28 cellular contexts compared by ENCODE assay signal in the genomic region with DNA sequence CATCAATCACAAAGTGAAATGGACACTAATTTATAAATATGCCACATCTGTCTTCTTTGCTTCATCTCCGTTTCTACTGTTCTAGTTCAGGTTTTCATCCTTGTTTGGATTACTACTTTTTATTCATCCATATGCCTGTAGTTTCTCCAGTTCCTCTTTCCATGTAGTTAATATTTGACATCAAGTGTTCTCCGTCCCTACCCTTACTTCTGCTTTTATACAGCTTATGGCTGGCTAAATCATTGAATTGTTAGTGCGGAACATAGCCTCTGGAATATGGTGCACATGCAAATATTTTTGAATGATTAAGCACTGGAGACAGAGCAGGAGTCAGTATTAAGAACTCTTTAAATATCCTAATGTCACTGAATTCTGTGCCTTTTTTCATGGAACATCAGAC.
DNase-seq lines count a peak whose midpoint lies in the region; ATAC-seq lines count a peak whose summit lies in the region.
"Had no signal": no experiment of that assay in that cellular context is flagged by ENCODE, and none has a peak within 500 bp of the region (broad histone marks: within the 10 kb centered on the region; RNA-seq: fewer than 3 reads in every experiment).

No MANE protein-coding gene starts in this region.

- ATAC-seq in right cardiac atrium = no peak
- ATAC-seq: activated CD8-positive, alpha-beta T cell treated with anti-CD3 and anti-CD28 coated beads for 36 hours; foreskin keratinocyte had no signal

- H3K4me1 ChIP-seq in endocrine pancreas (ENCODE audit: control insufficient read depth, insufficient read depth, low read length) (peaks cover 23% of the 10 kb centered on the region), right cardiac atrium (ENCODE audit: control insufficient read depth, insufficient read depth, low read length) (no peaks in the 10 kb centered on the region)
- H3K4me1 ChIP-seq: foreskin keratinocyte, right atrium auricular region, testis, uterus had no signal

- H3K27me3 ChIP-seq in endocrine pancreas (ENCODE audit: control insufficient read depth, insufficient read depth, low read length) (no peaks in the 10 kb centered on the region), right cardiac atrium (ENCODE audit: control insufficient read depth, insufficient read depth) (no peaks in the 10 kb centered on the region)
- H3K27me3 ChIP-seq: foreskin keratinocyte, ovary, right atrium auricular region, testis had no signal

- no peak overlapping the region for H3K9ac ChIP-seq in endocrine pancreas (ENCODE audit: control insufficient read depth, insufficient read depth, low read length)
- H3K9ac ChIP-seq: GM23248 had no signal

- 76% methylated on average over 3 of the region's 3 CpGs for WGBS in right cardiac atrium

- no peak overlapping the region for H3K27ac ChIP-seq in right cardiac atrium (ENCODE audit: low read length)
- H3K27ac ChIP-seq: foreskin keratinocyte, GM23248, ovary, right atrium auricular region, testis, uterus had no signal

- H3K9me3 ChIP-seq in endocrine pancreas (ENCODE audit: control insufficient read depth, low read length) = no peaks in the 10 kb centered on the region
- H3K9me3 ChIP-seq in right cardiac atrium (ENCODE audit: control insufficient read depth, low read length) = no peaks in the 10 kb centered on the region
- H3K9me3 ChIP-seq: ovary, right atrium auricular region, testis, uterus had no signal

- H3K4me3 ChIP-seq in endocrine pancreas (ENCODE audit: control insufficient read depth, insufficient read depth, low read length) (peak overlapping the region; percentile 43), right cardiac atrium (ENCODE audit: low read length) (no peak overlapping the region)
- H3K4me3 ChIP-seq: GM23248, ovary, right atrium auricular region, testis, uterus had no signal

- H3K36me3 ChIP-seq in endocrine pancreas (ENCODE audit: control insufficient read depth, insufficient read depth, low read length) = no peaks in the 10 kb centered on the region
- H3K36me3 ChIP-seq: ovary, right atrium auricular region, uterus had no signal

- intact Hi-C loops in right cardiac atrium (cut with DNase I) = no loop called here

- DNase-seq in GDM1 (lab: John Stamatoyannopoulos, UW) = peak; percentile 2
- DNase-seq in NOMO-1 treated with DMSO at 0.1 percent for 48 hours (lab: John Stamatoyannopoulos, UW; ENCODE audit: unreplicated experiment) = peak; percentile 82
- peak; percentile 59 for DNase-seq in pons (ENCODE audit: low spot score)
- no peak for DNase-seq in NCI-H2227 treated with DMSO at 0.1 percent for 48 hours (lab: John Stamatoyannopoulos, UW)
- no peak for DNase-seq in NCI-H1436 (lab: John Stamatoyannopoulos, UW)
- no peak for DNase-seq in right cardiac atrium
- DNase-seq: activated CD4-positive, CD25-positive, alpha-beta regulatory T cell treated with anti-CD3 and anti-CD28 coated beads, Interleukin-2, amount 50 U/mL, for 72 hours; activated CD8-positive, alpha-beta T cell treated with anti-CD3 and anti-CD28 coated beads for 36 hours; activated gamma-delta T cell; activated T-cell treated with anti-CD3 and anti-CD28 coated beads for 4 hours; CD4-positive, CD25-positive, alpha-beta regulatory T cell; DMS153; foreskin keratinocyte; GF-D8; GM23248; NCI-H1436 treated with DMSO at 0.1 percent for 48 hours; NCI-H524; nephron progenitor cell; ovary; stimulated activated CD4-positive, alpha-beta T cell treated with anti-CD3 and anti-CD28 coated beads, Interleukin-12 subunit alpha, Interleukin-12 subunit beta, amount 100 ng/mL, for 4 hours; stimulated activated CD4-positive, alpha-beta T cell treated with anti-CD3 and anti-CD28 coated beads, Interleukin-4, amount 100 ng/mL, for 4 hours; stimulated activated naive CD4-positive, alpha-beta T cell treated with Interleukin-2 at 50 U/mL for 16 hours; SW 1271; T1000; testis; uterus had no signal

Comparison
In these comparisons a context has a peak if more than half of its experiments do, and no peak if none do; other contexts are left out.
1. DNase-seq: peak in GDM1 (single experiment), NOMO-1 treated with DMSO at 0.1 percent for 48 hours (single experiment) and pons (single experiment); none in NCI-H2227 treated with DMSO at 0.1 percent for 48 hours (single experiment), NCI-H1436 (single experiment) and right cardiac atrium (0 of 3).